In genomic region chr7:26525413-26526287, GRCh38 we compare ENCODE assay signal across 1 cellular context.
TF ChIP-seq lines count a peak whose summit lies in the region.

No MANE protein-coding gene starts in this region.

TF ChIP-seq in HEK293, 187 proteins besides CTCF, POLR2A, EP300 and RAD21 (continued from another document and continues in another):
- no peak for TF ChIP-seq PRDM2 (tag by site-specific recombination; IDR thresholded peaks at IDR 0.05; ENCODE audit: borderline replicate concordance)
- TF ChIP-seq ZNF341 (tag by site-specific recombination; IDR thresholded peaks at IDR 0.05; ENCODE audit: low read depth): peak; percentile 40; the same call in 1 of the 2 replicates
- no peak for TF ChIP-seq ZNF837 (tag by site-specific recombination; IDR thresholded peaks at IDR 0.05)
- TF ChIP-seq ZBTB8A (tag by site-specific recombination; IDR thresholded peaks at IDR 0.05): 0 out of 2 replicates have a peak, but pooled peaks have one; percentile 17
- TF ChIP-seq ZNF585B (tag by site-specific recombination; IDR thresholded peaks at IDR 0.05): no peak
- no peak for TF ChIP-seq ZNF239 (tag by site-specific recombination; IDR thresholded peaks at IDR 0.05)
- no peak for TF ChIP-seq ZNF629 (tag by site-specific recombination; IDR thresholded peaks at IDR 0.05)
- TF ChIP-seq ZNF138 (tag by site-specific recombination; IDR thresholded peaks at IDR 0.05; ENCODE audit: borderline replicate concordance): no peak
- no peak for TF ChIP-seq ELK4 (IDR thresholded peaks at IDR 0.05; ENCODE audit: borderline replicate concordance, low read depth, low read length)
- no peak for TF ChIP-seq HOXD13 (CRISPR knock-in tag; IDR thresholded peaks at IDR 0.05; ENCODE audit: borderline replicate concordance)
- no peak for TF ChIP-seq IKZF3 (tag by site-specific recombination; IDR thresholded peaks at IDR 0.05)
- TF ChIP-seq ZBTB7A (tag by site-specific recombination; IDR thresholded peaks at IDR 0.05; ENCODE audit: low read depth): no peak
- no peak for TF ChIP-seq ZNF211 (tag by site-specific recombination; IDR thresholded peaks at IDR 0.05; ENCODE audit: low read depth)
- TF ChIP-seq ZNF221 (tag by site-specific recombination; IDR thresholded peaks at IDR 0.05; ENCODE audit: borderline replicate concordance): no peak
- no peak for TF ChIP-seq ZNF416 (tag by site-specific recombination; IDR thresholded peaks at IDR 0.05)
- TF ChIP-seq ZNF626 (tag by site-specific recombination; IDR thresholded peaks at IDR 0.05): no peak
- TF ChIP-seq ZNF555 (tag by site-specific recombination; conservative IDR thresholded peaks at IDR 0.05): no peak
- no peak for TF ChIP-seq ZNF175 (tag by site-specific recombination; IDR thresholded peaks at IDR 0.05)
- TF ChIP-seq KLF1 (tag by site-specific recombination; IDR thresholded peaks at IDR 0.05): no peak
- no peak for TF ChIP-seq ZNF214 (tag by site-specific recombination; IDR thresholded peaks at IDR 0.05; ENCODE audit: borderline replicate concordance)
- peak; percentile 51; the same call in 1 of the 2 replicates for TF ChIP-seq ZNF561 (tag by site-specific recombination; IDR thresholded peaks at IDR 0.05; ENCODE audit: borderline replicate concordance)
- no peak for TF ChIP-seq ZBTB44 (tag by site-specific recombination; IDR thresholded peaks at IDR 0.05)
- TF ChIP-seq TCF7L2 (IDR thresholded peaks at IDR 0.05; ENCODE audit: borderline replicate concordance, low read depth, low read length): no peak
- TF ChIP-seq GLIS2 (tag by site-specific recombination; IDR thresholded peaks at IDR 0.05): no peak
- no peak for TF ChIP-seq BCL11A (tag by site-specific recombination; IDR thresholded peaks at IDR 0.05; ENCODE audit: low read depth)
- no peak for TF ChIP-seq KLF7 (tag by site-specific recombination; IDR thresholded peaks at IDR 0.05; ENCODE audit: borderline replicate concordance)
- no peak for TF ChIP-seq ATF2 (tag by site-specific recombination; IDR thresholded peaks at IDR 0.05; ENCODE audit: low read depth)
- TF ChIP-seq REPIN1 (tag by site-specific recombination; IDR thresholded peaks at IDR 0.05; ENCODE audit: low read depth): no peak
- no peak for TF ChIP-seq PATZ1 (tag by site-specific recombination; IDR thresholded peaks at IDR 0.05)
- TF ChIP-seq ZNF280C (tag by site-specific recombination; IDR thresholded peaks at IDR 0.05): no peak
- TF ChIP-seq ZNF2 (tag by site-specific recombination; IDR thresholded peaks at IDR 0.05): no peak
- no peak for TF ChIP-seq ZNF302 (tag by site-specific recombination; IDR thresholded peaks at IDR 0.05; ENCODE audit: low read depth)
- no peak for TF ChIP-seq HIC1 (tag by site-specific recombination; IDR thresholded peaks at IDR 0.05)
- TF ChIP-seq KLF10 (tag by site-specific recombination; IDR thresholded peaks at IDR 0.05): no peak
- TF ChIP-seq ZNF521 (tag by site-specific recombination; IDR thresholded peaks at IDR 0.05): no peak
- TF ChIP-seq ZNF248 (tag by site-specific recombination; IDR thresholded peaks at IDR 0.05): no peak
- TF ChIP-seq ZNF677 (tag by site-specific recombination; IDR thresholded peaks at IDR 0.05): no peak
- TF ChIP-seq ZNF501 (tag by site-specific recombination; IDR thresholded peaks at IDR 0.05): no peak
- no peak for TF ChIP-seq MZF1 (tag by site-specific recombination; IDR thresholded peaks at IDR 0.05; ENCODE audit: borderline replicate concordance)
- TF ChIP-seq PRDM1 (tag by site-specific recombination; IDR thresholded peaks at IDR 0.05): no peak
- no peak for TF ChIP-seq ZNF114 (tag by site-specific recombination; IDR thresholded peaks at IDR 0.05)
- TF ChIP-seq ZNF747 (tag by site-specific recombination; IDR thresholded peaks at IDR 0.05): no peak
- TF ChIP-seq ZNF155 (tag by site-specific recombination; IDR thresholded peaks at IDR 0.05): no peak
- TF ChIP-seq ZNF133 (tag by site-specific recombination; IDR thresholded peaks at IDR 0.05): no peak
- no peak for TF ChIP-seq ZNF670 (tag by site-specific recombination; IDR thresholded peaks at IDR 0.05; ENCODE audit: low read depth)
- TF ChIP-seq ZNF544 (tag by site-specific recombination; IDR thresholded peaks at IDR 0.05): no peak
- no peak for TF ChIP-seq ZNF473 (tag by site-specific recombination; IDR thresholded peaks at IDR 0.05)
- no peak for TF ChIP-seq ZNF426 (tag by site-specific recombination; IDR thresholded peaks at IDR 0.05)
- TF ChIP-seq ZNF121 (tag by site-specific recombination; IDR thresholded peaks at IDR 0.05): no peak
- no peak for TF ChIP-seq ZSCAN23 (tag by site-specific recombination; IDR thresholded peaks at IDR 0.05)
- TF ChIP-seq ZNF768 (tag by site-specific recombination; IDR thresholded peaks at IDR 0.05): no peak
- TF ChIP-seq ZBTB17 (tag by site-specific recombination; IDR thresholded peaks at IDR 0.05): no peak
